In the genomic region with DNA sequence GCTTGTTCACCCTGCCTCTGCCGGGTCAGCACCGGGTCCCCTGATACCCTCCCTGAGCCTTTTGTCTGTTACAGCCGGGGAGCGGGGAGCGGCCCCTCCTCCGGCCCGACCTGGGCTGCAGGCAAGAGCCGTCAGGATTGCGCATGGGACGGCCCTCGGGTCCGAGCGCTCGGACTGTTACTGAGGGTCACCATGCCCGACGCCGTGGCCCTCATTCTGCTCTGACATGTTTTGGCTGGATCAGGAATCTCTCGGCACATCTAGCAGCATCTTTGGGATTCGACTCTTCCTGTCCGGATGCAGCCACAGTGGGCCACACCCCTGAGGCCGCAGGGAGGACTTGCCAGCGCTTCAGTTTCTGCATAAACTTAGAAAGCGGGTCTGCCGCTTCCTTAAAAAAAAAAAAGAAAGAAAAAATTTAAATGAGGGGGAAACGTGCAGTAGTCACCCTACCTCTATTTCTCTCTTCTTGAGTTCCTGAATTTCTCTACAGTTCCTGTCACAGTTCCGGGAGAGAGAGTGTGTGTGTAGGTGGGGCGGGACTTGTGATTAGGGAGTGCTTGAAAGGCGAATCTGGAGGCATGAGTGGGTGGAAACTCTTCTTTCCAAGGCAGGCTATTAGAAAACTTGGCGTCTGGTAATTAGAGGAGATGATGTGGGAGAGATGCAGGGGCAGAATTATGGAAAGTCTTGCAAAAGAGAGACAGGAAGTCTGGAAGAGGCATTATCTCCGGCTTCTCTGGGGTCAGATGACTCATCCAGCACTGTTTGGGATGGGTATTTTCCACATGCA, we compare ENCODE assay signal across 8 cellular contexts. TPM values are rescaled to one million over a fixed set of nuclear protein-coding genes. Genes with fewer than 3 reads are reported as not detected.
A peak's percentile ranks its signal among the peaks of the same experiment; 100 is the strongest.
DNase-seq lines count a peak whose midpoint lies in the region; ATAC-seq and TF ChIP-seq lines count a peak whose summit lies in the region.

No MANE protein-coding gene starts in this region.

- H3K27me3 Mint-ChIP-seq in activated naive CD4-positive, alpha-beta T cell treated with anti-CD3 and anti-CD28 coated beads for 36 hours (ENCODE audit: low read depth): no peaks in the 10 kb centered on the region

- TF ChIP-seq RAD21 in neural cell (conservative IDR thresholded peaks at IDR 0.05): no peak

- H3K9me3 ChIP-seq in PC-3 (ENCODE audit: low read length): no peaks in the 10 kb centered on the region
- no peaks in the 10 kb centered on the region for H3K9me3 ChIP-seq in neural cell (ENCODE audit: low read length)

- H3K27ac Mint-ChIP-seq in activated naive CD4-positive, alpha-beta T cell treated with anti-CD3 and anti-CD28 coated beads for 36 hours: peak overlapping the region; percentile 88

- peaks cover 18% of the 10 kb centered on the region for H3K4me1 ChIP-seq in PC-3 (ENCODE audit: insufficient read depth, low read length)
- peaks cover 1% of the 10 kb centered on the region for H3K4me1 ChIP-seq in urinary bladder (ENCODE audit: insufficient read depth)

- H3F3A ChIP-seq in PC-3 (ENCODE audit: low read length, unreplicated experiment) (no peaks in the 10 kb centered on the region), neural cell (ENCODE audit: insufficient read depth, low read length, poor library complexity, severe bottlenecking) (peaks cover 7% of the 10 kb centered on the region)

- H2AFZ ChIP-seq in PC-3 (ENCODE audit: low read length) (peak overlapping the region; percentile 76), neural cell (ENCODE audit: low read depth, low read length) (peak overlapping the region; percentile 76)

- H3K9ac ChIP-seq in PC-3 (ENCODE audit: low read length): peak overlapping the region; percentile 76
- peak overlapping the region; percentile 83 for H3K9ac ChIP-seq in neural cell (ENCODE audit: low read length)

- H3K36me3 Mint-ChIP-seq in activated naive CD4-positive, alpha-beta T cell treated with anti-CD3 and anti-CD28 coated beads for 36 hours (ENCODE audit: low read depth): peaks cover 14% of the 10 kb centered on the region

- no peaks in the 10 kb centered on the region for H3K9me2 ChIP-seq in PC-3 (replicated peaks; ENCODE audit: low read length)
- H3K9me2 ChIP-seq in neural cell (ENCODE audit: insufficient read depth, low read length): no peaks in the 10 kb centered on the region

- H4K20me1 ChIP-seq in PC-3 (ENCODE audit: low read length): peaks cover 8% of the 10 kb centered on the region; the same call in 1 of the 2 replicates
- H4K20me1 ChIP-seq in neural cell (ENCODE audit: insufficient read depth): no peaks in the 10 kb centered on the region

- peak; percentile 7 for ATAC-seq in PC-3

- H3K27ac ChIP-seq in PC-3 (ENCODE audit: low read length): peak overlapping the region; percentile 79
- H3K27ac ChIP-seq in neural cell (ENCODE audit: low read length): peak overlapping the region; percentile 77
- H3K27ac ChIP-seq in urinary bladder (ENCODE audit: low read depth): peak overlapping the region; percentile 97

- H3K4me1 Mint-ChIP-seq in activated naive CD4-positive, alpha-beta T cell treated with anti-CD3 and anti-CD28 coated beads for 36 hours (ENCODE audit: low read depth): peaks cover 42% of the 10 kb centered on the region

- H3K27me3 ChIP-seq in PC-3 (ENCODE audit: low read length) (no peaks in the 10 kb centered on the region), neural cell (ENCODE audit: insufficient read depth, low read depth, low read length) (no peaks in the 10 kb centered on the region)

- no peaks in the 10 kb centered on the region for H3K9me3 Mint-ChIP-seq in activated naive CD4-positive, alpha-beta T cell treated with anti-CD3 and anti-CD28 coated beads for 36 hours

- POLR2A ChIA-PET in PC-3 (lab: Charles Lee; ENCODE audit: unreplicated experiment): no interaction called here

- TF ChIP-seq CTCF in PC-3 (conservative IDR thresholded peaks at IDR 0.05; ENCODE audit: low read depth, low read length) (no peak), neural cell (IDR thresholded peaks at IDR 0.05; ENCODE audit: poor library complexity, severe bottlenecking) (no peak)

- peak; percentile 86 for DNase-seq in ELR (ENCODE audit: low read depth)
- DNase-seq in HK-2 (ENCODE audit: unreplicated experiment): peak; percentile 46
- peak; percentile 66 for DNase-seq in PC-3
- peak; percentile 51 for DNase-seq in activated naive CD4-positive, alpha-beta T cell treated with anti-CD3 and anti-CD28 coated beads for 36 hours
- DNase-seq in foreskin melanocyte: peak; percentile 92
- no peak for DNase-seq in ecto neural progenitor cell (ENCODE audit: low spot score)

- intact Hi-C loops in PC-3 (cut with micrococcal nuclease): loop anchor here (1.0 kb wide), 1 partner anchor 10 kb away; no protein-coding TSS in a partner anchor
- intact Hi-C loops in activated naive CD4-positive, alpha-beta T cell treated with anti-CD3 and anti-CD28 coated beads for 36 hours (cut with micrococcal nuclease): loop anchor here (1.0 to 5.0 kb wide), 10 partner anchors 36 to 935 kb away; a partner anchor contains a TSS

- CTCF ChIA-PET in PC-3 (lab: Charles Lee): no interaction called here
- CTCF ChIA-PET in activated naive CD4-positive, alpha-beta T cell treated with anti-CD3 and anti-CD28 coated beads for 36 hours (lab: Charles Lee): interaction anchor here (1.4 kb wide), 1 partner anchor 8 kb away, joined by 4 read pairs; no protein-coding TSS in a partner anchor

- H3K4me3 Mint-ChIP-seq in activated naive CD4-positive, alpha-beta T cell treated with anti-CD3 and anti-CD28 coated beads for 36 hours: peak overlapping the region; percentile 96

- BruUV-seq in PC-3 (replicated peaks; lab: Mats Ljungman, UMichigan): TSS peak; percentile 99

- H3K79me2 ChIP-seq in PC-3 (ENCODE audit: low read length) (peaks cover 35% of the 10 kb centered on the region), neural cell (replicated peaks; ENCODE audit: insufficient read depth, low read length) (no peaks in the 10 kb centered on the region)

- H3K4me3 ChIP-seq in PC-3 (ENCODE audit: low read length) (peak overlapping the region; percentile 75), neural cell (ENCODE audit: low read length) (peak overlapping the region; percentile 95), urinary bladder (ENCODE audit: low read depth, low read length) (peak overlapping the region; percentile 69)

- WGBS in urinary bladder: under 1% methylated on average over 30 of the region's 30 CpGs

- H3K36me3 ChIP-seq in PC-3 (ENCODE audit: low read depth, low read length) (peaks cover 9% of the 10 kb centered on the region; the same call in 1 of the 2 replicates), neural cell (ENCODE audit: insufficient read depth, low read length) (no peaks in the 10 kb centered on the region), urinary bladder (ENCODE audit: insufficient read depth) (no peaks in the 10 kb centered on the region)

- no peak for TF ChIP-seq EP300 in neural cell (conservative IDR thresholded peaks at IDR 0.05; ENCODE audit: poor library complexity, severe bottlenecking)

- H3K4me2 ChIP-seq in PC-3 (ENCODE audit: low read length) (peak overlapping the region; percentile 96), neural cell (ENCODE audit: low read length) (peak overlapping the region; percentile 47)

TF ChIP-seq in neural cell, 6 proteins besides CTCF, POLR2A, EP300 and RAD21:
- no peak for TF ChIP-seq EZH2 (IDR thresholded peaks at IDR 0.05; ENCODE audit: borderline replicate concordance, insufficient read depth, low read length, poor library complexity, severe bottlenecking)
- TF ChIP-seq MXI1 (conservative IDR thresholded peaks at IDR 0.05; ENCODE audit: poor library complexity, severe bottlenecking): no peak
- TF ChIP-seq, protein P1, sequence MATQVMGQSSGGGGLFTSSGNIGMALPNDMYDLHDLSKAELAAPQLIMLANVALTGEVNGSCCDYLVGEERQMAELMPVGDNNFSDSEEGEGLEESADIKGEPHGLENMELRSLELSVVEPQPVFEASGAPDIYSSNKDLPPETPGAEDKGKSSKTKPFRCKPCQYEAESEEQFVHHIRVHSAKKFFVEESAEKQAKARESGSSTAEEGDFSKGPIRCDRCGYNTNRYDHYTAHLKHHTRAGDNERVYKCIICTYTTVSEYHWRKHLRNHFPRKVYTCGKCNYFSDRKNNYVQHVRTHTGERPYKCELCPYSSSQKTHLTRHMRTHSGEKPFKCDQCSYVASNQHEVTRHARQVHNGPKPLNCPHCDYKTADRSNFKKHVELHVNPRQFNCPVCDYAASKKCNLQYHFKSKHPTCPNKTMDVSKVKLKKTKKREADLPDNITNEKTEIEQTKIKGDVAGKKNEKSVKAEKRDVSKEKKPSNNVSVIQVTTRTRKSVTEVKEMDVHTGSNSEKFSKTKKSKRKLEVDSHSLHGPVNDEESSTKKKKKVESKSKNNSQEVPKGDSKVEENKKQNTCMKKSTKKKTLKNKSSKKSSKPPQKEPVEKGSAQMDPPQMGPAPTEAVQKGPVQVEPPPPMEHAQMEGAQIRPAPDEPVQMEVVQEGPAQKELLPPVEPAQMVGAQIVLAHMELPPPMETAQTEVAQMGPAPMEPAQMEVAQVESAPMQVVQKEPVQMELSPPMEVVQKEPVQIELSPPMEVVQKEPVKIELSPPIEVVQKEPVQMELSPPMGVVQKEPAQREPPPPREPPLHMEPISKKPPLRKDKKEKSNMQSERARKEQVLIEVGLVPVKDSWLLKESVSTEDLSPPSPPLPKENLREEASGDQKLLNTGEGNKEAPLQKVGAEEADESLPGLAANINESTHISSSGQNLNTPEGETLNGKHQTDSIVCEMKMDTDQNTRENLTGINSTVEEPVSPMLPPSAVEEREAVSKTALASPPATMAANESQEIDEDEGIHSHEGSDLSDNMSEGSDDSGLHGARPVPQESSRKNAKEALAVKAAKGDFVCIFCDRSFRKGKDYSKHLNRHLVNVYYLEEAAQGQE (IDR thresholded peaks at IDR 0.05; ENCODE audit: borderline replicate concordance): no peak
- TF ChIP-seq TAF1 (IDR thresholded peaks at IDR 0.05; ENCODE audit: low read depth): no peak
- TF ChIP-seq POLR2AphosphoS5 (IDR thresholded peaks at IDR 0.05): no peak
- no peak for TF ChIP-seq SMC3 (conservative IDR thresholded peaks at IDR 0.05; ENCODE audit: poor library complexity)

RNA-seq across cellular contexts. Expression of a gene that starts 1.0 kb away (rescaled TPM):
- total RNA-seq in PC-3 (2014; rRNA removed): 11.2 and 17.3 TPM in 2 replicates
- 10 to 100 TPM; 10.5 to 12.0 TPM for total RNA-seq in activated naive CD4-positive, alpha-beta T cell treated with anti-CD3 and anti-CD28 coated beads for 36 hours
- polyA plus RNA-seq in neural cell: 9.5 and 12.8 TPM in 2 replicates
- 9.0 and 10.4 TPM in 2 replicates for polyA minus RNA-seq in neural cell
- total RNA-seq in urinary bladder: 44.3 TPM
- polyA plus RNA-seq in urinary bladder: 13.5 TPM
